In the genomic region with DNA sequence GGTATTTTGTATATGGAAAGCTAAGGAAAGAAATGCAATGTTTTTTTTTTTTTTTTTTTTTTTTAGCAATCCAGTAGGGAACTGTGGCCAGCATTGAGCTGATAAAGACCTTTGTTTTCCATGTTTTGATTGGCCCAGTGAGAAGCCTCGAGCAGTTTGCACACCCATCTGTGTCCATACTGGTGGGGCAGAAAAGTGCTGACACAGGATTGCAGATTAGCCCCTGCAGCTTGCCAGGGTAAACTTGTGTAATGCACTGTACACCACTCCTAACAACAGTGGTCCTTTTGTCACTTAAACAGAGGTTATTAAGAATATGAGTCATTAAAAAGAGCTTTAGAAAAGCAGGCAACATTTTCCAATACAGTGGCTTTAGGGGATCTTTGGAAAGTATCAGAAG, we compare ENCODE assay signal across 1 cellular context.
TF ChIP-seq lines count a peak whose summit lies in the region.

No MANE protein-coding gene starts in this region.

TF ChIP-seq in HEK293, 187 proteins besides CTCF, POLR2A, EP300 and RAD21 (continued from another document):
- TF ChIP-seq, protein P1, sequence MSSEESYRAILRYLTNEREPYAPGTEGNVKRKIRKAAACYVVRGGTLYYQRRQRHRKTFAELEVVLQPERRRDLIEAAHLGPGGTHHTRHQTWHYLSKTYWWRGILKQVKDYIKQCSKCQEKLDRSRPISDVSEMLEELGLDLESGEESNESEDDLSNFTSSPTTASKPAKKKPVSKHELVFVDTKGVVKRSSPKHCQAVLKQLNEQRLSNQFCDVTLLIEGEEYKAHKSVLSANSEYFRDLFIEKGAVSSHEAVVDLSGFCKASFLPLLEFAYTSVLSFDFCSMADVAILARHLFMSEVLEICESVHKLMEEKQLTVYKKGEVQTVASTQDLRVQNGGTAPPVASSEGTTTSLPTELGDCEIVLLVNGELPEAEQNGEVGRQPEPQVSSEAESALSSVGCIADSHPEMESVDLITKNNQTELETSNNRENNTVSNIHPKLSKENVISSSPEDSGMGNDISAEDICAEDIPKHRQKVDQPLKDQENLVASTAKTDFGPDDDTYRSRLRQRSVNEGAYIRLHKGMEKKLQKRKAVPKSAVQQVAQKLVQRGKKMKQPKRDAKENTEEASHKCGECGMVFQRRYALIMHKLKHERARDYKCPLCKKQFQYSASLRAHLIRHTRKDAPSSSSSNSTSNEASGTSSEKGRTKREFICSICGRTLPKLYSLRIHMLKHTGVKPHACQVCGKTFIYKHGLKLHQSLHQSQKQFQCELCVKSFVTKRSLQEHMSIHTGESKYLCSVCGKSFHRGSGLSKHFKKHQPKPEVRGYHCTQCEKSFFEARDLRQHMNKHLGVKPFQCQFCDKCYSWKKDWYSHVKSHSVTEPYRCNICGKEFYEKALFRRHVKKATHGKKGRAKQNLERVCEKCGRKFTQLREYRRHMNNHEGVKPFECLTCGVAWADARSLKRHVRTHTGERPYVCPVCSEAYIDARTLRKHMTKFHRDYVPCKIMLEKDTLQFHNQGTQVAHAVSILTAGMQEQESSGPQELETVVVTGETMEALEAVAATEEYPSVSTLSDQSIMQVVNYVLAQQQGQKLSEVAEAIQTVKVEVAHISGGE (tag by site-specific recombination; conservative IDR thresholded peaks at IDR 0.05; ENCODE audit: low read depth), result no peak
- TF ChIP-seq ZBTB20 (tag by site-specific recombination; IDR thresholded peaks at IDR 0.05) (no peak), GLIS2 (tag by site-specific recombination; IDR thresholded peaks at IDR 0.05) (no peak), ZXDB (tag by site-specific recombination; IDR thresholded peaks at IDR 0.05) (peak; percentile 70), BCL11B (tag by site-specific recombination; IDR thresholded peaks at IDR 0.05; ENCODE audit: low read depth) (no peak), ZNF211 (tag by site-specific recombination; IDR thresholded peaks at IDR 0.05; ENCODE audit: low read depth) (no peak), ZNF366 (tag by site-specific recombination; conservative IDR thresholded peaks at IDR 0.05) (no peak), FEZF1 (tag by site-specific recombination; IDR thresholded peaks at IDR 0.05) (0 out of 2 replicates have a peak, but pooled peaks have one; percentile 18), KLF1 (tag by site-specific recombination; IDR thresholded peaks at IDR 0.05) (no peak), ZNF677 (tag by site-specific recombination; IDR thresholded peaks at IDR 0.05) (no peak)
- TF ChIP-seq, protein P2, sequence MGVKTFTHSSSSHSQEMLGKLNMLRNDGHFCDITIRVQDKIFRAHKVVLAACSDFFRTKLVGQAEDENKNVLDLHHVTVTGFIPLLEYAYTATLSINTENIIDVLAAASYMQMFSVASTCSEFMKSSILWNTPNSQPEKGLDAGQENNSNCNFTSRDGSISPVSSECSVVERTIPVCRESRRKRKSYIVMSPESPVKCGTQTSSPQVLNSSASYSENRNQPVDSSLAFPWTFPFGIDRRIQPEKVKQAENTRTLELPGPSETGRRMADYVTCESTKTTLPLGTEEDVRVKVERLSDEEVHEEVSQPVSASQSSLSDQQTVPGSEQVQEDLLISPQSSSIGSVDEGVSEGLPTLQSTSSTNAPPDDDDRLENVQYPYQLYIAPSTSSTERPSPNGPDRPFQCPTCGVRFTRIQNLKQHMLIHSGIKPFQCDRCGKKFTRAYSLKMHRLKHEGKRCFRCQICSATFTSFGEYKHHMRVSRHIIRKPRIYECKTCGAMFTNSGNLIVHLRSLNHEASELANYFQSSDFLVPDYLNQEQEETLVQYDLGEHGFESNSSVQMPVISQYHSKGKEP (tag by site-specific recombination; IDR thresholded peaks at IDR 0.05), result peak; percentile 47; the same call in 1 of the 2 replicates
- TF ChIP-seq, protein P3, sequence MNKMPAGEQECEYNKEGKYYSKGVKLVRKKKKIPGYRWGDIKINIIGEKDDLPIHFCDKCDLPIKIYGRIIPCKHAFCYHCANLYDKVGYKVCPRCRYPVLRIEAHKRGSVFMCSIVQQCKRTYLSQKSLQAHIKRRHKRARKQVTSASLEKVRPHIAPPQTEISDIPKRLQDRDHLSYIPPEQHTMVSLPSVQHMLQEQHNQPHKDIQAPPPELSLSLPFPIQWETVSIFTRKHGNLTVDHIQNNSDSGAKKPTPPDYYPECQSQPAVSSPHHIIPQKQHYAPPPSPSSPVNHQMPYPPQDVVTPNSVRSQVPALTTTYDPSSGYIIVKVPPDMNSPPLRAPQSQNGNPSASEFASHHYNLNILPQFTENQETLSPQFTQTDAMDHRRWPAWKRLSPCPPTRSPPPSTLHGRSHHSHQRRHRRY (tag by site-specific recombination; IDR thresholded peaks at IDR 0.05), result no peak
